9 cellular contexts compared by ENCODE assay signal in the genomic region with DNA sequence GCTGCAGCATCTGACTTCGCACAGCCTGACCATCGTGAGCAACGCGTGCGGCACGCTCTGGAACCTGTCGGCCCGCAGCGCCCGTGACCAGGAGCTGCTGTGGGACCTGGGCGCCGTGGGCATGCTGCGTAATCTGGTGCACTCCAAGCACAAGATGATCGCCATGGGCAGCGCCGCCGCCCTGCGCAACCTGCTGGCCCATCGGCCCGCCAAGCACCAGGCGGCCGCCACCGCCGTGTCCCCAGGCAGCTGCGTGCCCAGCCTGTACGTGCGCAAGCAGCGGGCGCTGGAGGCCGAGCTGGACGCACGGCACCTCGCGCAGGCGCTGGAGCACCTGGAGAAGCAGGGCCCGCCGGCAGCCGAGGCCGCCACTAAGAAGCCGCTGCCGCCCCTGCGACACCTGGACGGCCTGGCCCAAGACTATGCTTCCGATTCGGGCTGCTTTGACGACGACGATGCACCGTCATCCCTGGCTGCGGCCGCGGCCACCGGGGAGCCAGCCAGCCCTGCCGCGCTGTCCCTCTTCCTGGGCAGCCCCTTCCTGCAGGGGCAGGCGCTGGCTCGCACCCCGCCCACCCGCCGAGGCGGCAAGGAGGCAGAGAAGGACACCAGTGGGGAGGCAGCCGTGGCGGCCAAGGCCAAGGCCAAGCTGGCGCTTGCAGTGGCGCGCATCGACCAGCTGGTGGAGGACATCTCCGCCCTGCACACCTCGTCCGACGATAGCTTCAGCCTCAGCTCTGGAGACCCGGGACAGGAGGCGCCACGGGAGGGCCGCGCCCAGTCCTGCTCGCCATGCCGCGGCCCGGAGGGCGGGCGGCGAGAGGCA. TPM values are rescaled to one million over a fixed set of nuclear protein-coding genes. Genes with fewer than 3 reads are reported as not detected.
DNase-seq lines count a peak whose midpoint lies in the region; ATAC-seq, FAIRE-seq and TF ChIP-seq lines count a peak whose summit lies in the region.
"Had no signal": no experiment of that assay in that cellular context is flagged by ENCODE, and none has a peak within 500 bp of the region (broad histone marks: within the 10 kb centered on the region; RNA-seq: fewer than 3 reads in every experiment).

No MANE protein-coding gene starts in this region.

- H3K27me3 Mint-ChIP-seq in endothelial cell (ENCODE audit: unreplicated experiment) (peaks cover 9% of the 10 kb centered on the region), nephron progenitor cell (ENCODE audit: low read depth, poor library complexity) (peaks cover 73% of the 10 kb centered on the region)

- H3K4me3 Mint-ChIP-seq in endothelial cell (ENCODE audit: unreplicated experiment) (no peak overlapping the region), nephron progenitor cell (no peak overlapping the region)
- H3K4me3 Mint-ChIP-seq: naive thymus-derived CD8-positive, alpha-beta T cell had no signal

- no peak for FAIRE-seq in D721Med (lab: Jason Lieb, UNC)

- intact Hi-C loops in vagina (cut with DNase I), result no loop called here

- no peak for ATAC-seq in HG02981 (IDR thresholded peaks at IDR 0.05; ENCODE audit: unreplicated experiment)
- no peak for ATAC-seq in HG03460 (IDR thresholded peaks at IDR 0.05; ENCODE audit: unreplicated experiment)

- no peaks in the 10 kb centered on the region for H3K36me3 Mint-ChIP-seq in endothelial cell (ENCODE audit: low read depth, unreplicated experiment)
- no peaks in the 10 kb centered on the region for H3K36me3 Mint-ChIP-seq in nephron progenitor cell (ENCODE audit: low read depth)

- TF ChIP-seq CTCF in D721Med (IDR thresholded peaks at IDR 0.05; ENCODE audit: insufficient read depth, missing control alignments), result peak; percentile 16
- TF ChIP-seq CTCF in endothelial cell (IDR thresholded peaks at IDR 0.05; ENCODE audit: unreplicated experiment), result peak; percentile 42
- peak; percentile 60 for TF ChIP-seq CTCF in nephron progenitor cell (IDR thresholded peaks at IDR 0.05)
- TF ChIP-seq CTCF in vagina (IDR thresholded peaks at IDR 0.05), result no peak

- no peaks in the 10 kb centered on the region for H3K36me3 ChIP-seq in vagina

- H3K9me3 Mint-ChIP-seq in endothelial cell (ENCODE audit: unreplicated experiment) (no peaks in the 10 kb centered on the region), nephron progenitor cell (no peaks in the 10 kb centered on the region)
- H3K9me3 Mint-ChIP-seq: naive thymus-derived CD8-positive, alpha-beta T cell had no signal

- no peak overlapping the region for H3K4me3 ChIP-seq in vagina

- H3K9me3 ChIP-seq in vagina, result no peaks in the 10 kb centered on the region

- DNase-seq in D721Med (ENCODE audit: insufficient read length, low spot score) (no peak), endothelial cell (ENCODE audit: low spot score) (no peak), nephron progenitor cell (peak; percentile 72), NCI-H2029 treated with DMSO at 0.1 percent for 48 hours (lab: John Stamatoyannopoulos, UW) (no peak), vagina (ENCODE audit: extremely low spot score in 2 of 2) (no peak)

- TF ChIP-seq POLR2A in vagina (IDR thresholded peaks at IDR 0.05), result no peak

- H3K27ac Mint-ChIP-seq in endothelial cell (ENCODE audit: unreplicated experiment) (no peak overlapping the region), nephron progenitor cell (no peak overlapping the region)
- H3K27ac Mint-ChIP-seq: naive thymus-derived CD8-positive, alpha-beta T cell had no signal

- H3K4me1 Mint-ChIP-seq in endothelial cell (ENCODE audit: unreplicated experiment) (no peaks in the 10 kb centered on the region), nephron progenitor cell (peaks cover 3% of the 10 kb centered on the region)

- TF ChIP-seq RAD21 in Ishikawa (IDR thresholded peaks at IDR 0.05; ENCODE audit: low read depth), result peak; percentile 44; the same call in 1 of the 2 replicates

- H3K27me3 ChIP-seq in vagina, result no peaks in the 10 kb centered on the region

- no peak overlapping the region for H3K27ac ChIP-seq in vagina

- H3K4me1 ChIP-seq in vagina, result peaks cover 41% of the 10 kb centered on the region

- no peak for TF ChIP-seq EP300 in Ishikawa (IDR thresholded peaks at IDR 0.05; ENCODE audit: borderline replicate concordance)

TF ChIP-seq in Ishikawa, 13 proteins besides CTCF, POLR2A, EP300 and RAD21:
- TF ChIP-seq EGR1 (IDR thresholded peaks at IDR 0.05) (no peak), YY1 (IDR thresholded peaks at IDR 0.05; ENCODE audit: low read depth) (no peak), TCF12 (IDR thresholded peaks at IDR 0.05; ENCODE audit: low read depth) (no peak), TAF1 (IDR thresholded peaks at IDR 0.05; ENCODE audit: low read depth) (no peak), FOXM1 (IDR thresholded peaks at IDR 0.05; ENCODE audit: borderline replicate concordance, low read depth) (no peak), NFIC (IDR thresholded peaks at IDR 0.05) (no peak)
- TF ChIP-seq, protein P1, sequence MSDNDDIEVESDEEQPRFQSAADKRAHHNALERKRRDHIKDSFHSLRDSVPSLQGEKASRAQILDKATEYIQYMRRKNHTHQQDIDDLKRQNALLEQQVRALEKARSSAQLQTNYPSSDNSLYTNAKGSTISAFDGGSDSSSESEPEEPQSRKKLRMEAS (IDR thresholded peaks at IDR 0.05), result peak; percentile 66
- TF ChIP-seq, protein P2, sequence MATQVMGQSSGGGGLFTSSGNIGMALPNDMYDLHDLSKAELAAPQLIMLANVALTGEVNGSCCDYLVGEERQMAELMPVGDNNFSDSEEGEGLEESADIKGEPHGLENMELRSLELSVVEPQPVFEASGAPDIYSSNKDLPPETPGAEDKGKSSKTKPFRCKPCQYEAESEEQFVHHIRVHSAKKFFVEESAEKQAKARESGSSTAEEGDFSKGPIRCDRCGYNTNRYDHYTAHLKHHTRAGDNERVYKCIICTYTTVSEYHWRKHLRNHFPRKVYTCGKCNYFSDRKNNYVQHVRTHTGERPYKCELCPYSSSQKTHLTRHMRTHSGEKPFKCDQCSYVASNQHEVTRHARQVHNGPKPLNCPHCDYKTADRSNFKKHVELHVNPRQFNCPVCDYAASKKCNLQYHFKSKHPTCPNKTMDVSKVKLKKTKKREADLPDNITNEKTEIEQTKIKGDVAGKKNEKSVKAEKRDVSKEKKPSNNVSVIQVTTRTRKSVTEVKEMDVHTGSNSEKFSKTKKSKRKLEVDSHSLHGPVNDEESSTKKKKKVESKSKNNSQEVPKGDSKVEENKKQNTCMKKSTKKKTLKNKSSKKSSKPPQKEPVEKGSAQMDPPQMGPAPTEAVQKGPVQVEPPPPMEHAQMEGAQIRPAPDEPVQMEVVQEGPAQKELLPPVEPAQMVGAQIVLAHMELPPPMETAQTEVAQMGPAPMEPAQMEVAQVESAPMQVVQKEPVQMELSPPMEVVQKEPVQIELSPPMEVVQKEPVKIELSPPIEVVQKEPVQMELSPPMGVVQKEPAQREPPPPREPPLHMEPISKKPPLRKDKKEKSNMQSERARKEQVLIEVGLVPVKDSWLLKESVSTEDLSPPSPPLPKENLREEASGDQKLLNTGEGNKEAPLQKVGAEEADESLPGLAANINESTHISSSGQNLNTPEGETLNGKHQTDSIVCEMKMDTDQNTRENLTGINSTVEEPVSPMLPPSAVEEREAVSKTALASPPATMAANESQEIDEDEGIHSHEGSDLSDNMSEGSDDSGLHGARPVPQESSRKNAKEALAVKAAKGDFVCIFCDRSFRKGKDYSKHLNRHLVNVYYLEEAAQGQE (IDR thresholded peaks at IDR 0.05; ENCODE audit: low read depth), result no peak

RNA-seq across cellular contexts. Expression of gene C19orf25, which starts 13.6 kb away (rescaled TPM):
- 29.7 TPM for total RNA-seq in endothelial cell (ENCODE audit: unreplicated experiment)
- 25.0 TPM for total RNA-seq in vagina

RNA-seq across cellular contexts. Expression of gene APC2, which starts 15.5 kb away (rescaled TPM):
- 1.9 TPM for total RNA-seq in endothelial cell (ENCODE audit: unreplicated experiment)
- total RNA-seq in vagina, result 1.2 TPM

RNA-seq across cellular contexts. Expression of gene PCSK4, which starts 24.7 kb away (rescaled TPM):
- 8.4 TPM for total RNA-seq in endothelial cell (ENCODE audit: unreplicated experiment)
- total RNA-seq in vagina, result 5.4 TPM

RNA-seq across cellular contexts. Expression of gene REEP6, which starts 25.6 kb away (rescaled TPM):
- 2.3 TPM for total RNA-seq in endothelial cell (ENCODE audit: unreplicated experiment)
- total RNA-seq in vagina, result 6.1 TPM

RNA-seq across cellular contexts. Expression of gene RPS15, which starts 27.2 kb away (rescaled TPM):
- 1,175 TPM for total RNA-seq in endothelial cell (ENCODE audit: unreplicated experiment)
- 3,906 TPM for total RNA-seq in vagina

Comparison
In these comparisons a context has a peak if more than half of its experiments do, and no peak if none do; other contexts are left out.
1. CTCF ChIP-seq: peak in D721Med (single experiment), endothelial cell (single experiment) and nephron progenitor cell (single experiment); none in vagina (0 of 3).